Comparison of ENCODE assay signal across 29 cellular contexts in genomic region chr3:107315136-107315535, GRCh38.
DNase-seq lines count a peak whose midpoint lies in the region; ATAC-seq, FAIRE-seq and TF ChIP-seq lines count a peak whose summit lies in the region.
"Had no signal": no experiment of that assay in that cellular context is flagged by ENCODE, and none has a peak within 500 bp of the region (broad histone marks: within the 10 kb centered on the region; RNA-seq: fewer than 3 reads in every experiment).

No MANE protein-coding gene starts in this region.

- peaks cover 8% of the 10 kb centered on the region for H3K27me3 ChIP-seq in IMR-90 (ENCODE audit: control insufficient read depth, insufficient read depth, low read length)
- no peaks in the 10 kb centered on the region for H3K27me3 ChIP-seq in bronchial epithelial cell (ENCODE audit: control insufficient read depth, insufficient read depth, low read length)
- H3K27me3 ChIP-seq: ascending aorta, gastrocnemius medialis, hepatocyte, SJCRH30, uterus had no signal

- H3K14ac ChIP-seq in IMR-90 (replicated peaks; ENCODE audit: low read depth, low read length) = no peak overlapping the region

- no peaks in the 10 kb centered on the region for H3K9me1 ChIP-seq in IMR-90 (ENCODE audit: insufficient read depth, low read length)

- 60% methylated on average over 1 of the region's 4 CpGs; no CpG with 5 or more reads in 1 of the 2 experiments for WGBS in IMR-90 (ENCODE audit: extremely low coverage in 2 of 2, insufficient read length in 1 of 2), 2 experiments

- no peak overlapping the region for H3K23ac ChIP-seq in IMR-90 (ENCODE audit: low read depth, low read length)

- H3K36me3 ChIP-seq in IMR-90 (ENCODE audit: control insufficient read depth, insufficient read depth, low read length) (no peaks in the 10 kb centered on the region), bronchial epithelial cell (ENCODE audit: control insufficient read depth, insufficient read depth, low read length) (no peaks in the 10 kb centered on the region)
- H3K36me3 ChIP-seq: ascending aorta, gastrocnemius medialis, SJCRH30, uterus had no signal

- TF ChIP-seq CTCF in AG09309 (IDR thresholded peaks at IDR 0.05; ENCODE audit: control insufficient read depth, insufficient read depth, low read depth, low read length, missing control alignments) (no peak), IMR-90 (conservative IDR thresholded peaks at IDR 0.05; ENCODE audit: low read depth, low read length) (no peak), bronchial epithelial cell (IDR thresholded peaks at IDR 0.05; ENCODE audit: insufficient read depth, low read length, severe bottlenecking) (no peak), foreskin fibroblast (IDR thresholded peaks at IDR 0.05; ENCODE audit: low read depth, low read length) (no peak)

- no peak for TF ChIP-seq POLR2A in IMR-90 (IDR thresholded peaks at IDR 0.05; ENCODE audit: low read depth, low read length)

- H3K18ac ChIP-seq in IMR-90 (ENCODE audit: low read depth, low read length) = no peak overlapping the region

- POLR2A ChIA-PET in IMR-90 (lab: Charles Lee; ENCODE audit: unreplicated experiment) = no interaction called here

- no peak overlapping the region for H2AFZ ChIP-seq in IMR-90 (replicated peaks; ENCODE audit: low read length, poor library complexity)
- H2AFZ ChIP-seq: hepatocyte had no signal

- no peak overlapping the region for H3K4me2 ChIP-seq in IMR-90 (ENCODE audit: low read depth, low read length)
- H3K4me2 ChIP-seq: hepatocyte had no signal

- TF ChIP-seq RAD21 in IMR-90 (IDR thresholded peaks at IDR 0.05; ENCODE audit: low read length) = no peak

- H3K79me1 ChIP-seq in IMR-90 (ENCODE audit: low read depth in 1 of 2, low read length in 2 of 2) = no peaks in the 10 kb centered on the region

- no peaks in the 10 kb centered on the region for H3K9me3 ChIP-seq in IMR-90 (ENCODE audit: control insufficient read depth, insufficient read depth, low read length)
- H3K9me3 ChIP-seq: ascending aorta, gastrocnemius medialis, SJCRH30, uterus had no signal

- peak; percentile 27; the same call in 1 of the 2 replicates for ATAC-seq in IMR-90 (ENCODE audit: low read depth)
- ATAC-seq: activated naive CD4-positive, alpha-beta T cell treated with anti-CD3 and anti-CD28 coated beads, Interleukin-2, amount 50 U/mL, for 72 hours; gastrocnemius medialis; sciatic nerve; stimulated activated naive CD8-positive, alpha-beta T cell treated with anti-CD3 and anti-CD28 coated beads, Interleukin-15, Interleukin-2, amounts not matched to agents 100 U/mL and 50 U/mL, for 24 hours had no signal

- no TSS peak for BruUV-seq in IMR-90 (replicated peaks; lab: Mats Ljungman, UMichigan)

- no peak overlapping the region for H2AK5ac ChIP-seq in IMR-90 (ENCODE audit: low read depth, low read length)

- intact Hi-C loops in IMR-90 (cut with micrococcal nuclease) = no loop called here

- FAIRE-seq in bronchial epithelial cell (lab: Jason Lieb, UNC) = no peak
- FAIRE-seq: endothelial cell of umbilical vein had no signal

- in situ Hi-C loops in IMR-90 (cut with MboI; ENCODE audit: low sequenced_read_pairs) = no loop called here

- no peak overlapping the region for H3K4ac ChIP-seq in IMR-90 (ENCODE audit: low read depth, low read length)

- no peak overlapping the region for H3K9ac ChIP-seq in IMR-90 (ENCODE audit: low read depth, low read length)

- H3K4me3 ChIP-seq in AG09309 (ENCODE audit: control insufficient read depth, low read depth, low read length) = no peak overlapping the region
- no peak overlapping the region for H3K4me3 ChIP-seq in IMR-90 (ENCODE audit: insufficient read depth, low read depth, low read length)
- no peak overlapping the region for H3K4me3 ChIP-seq in bronchial epithelial cell (ENCODE audit: low read depth, low read length)
- no peak overlapping the region for H3K4me3 ChIP-seq in foreskin fibroblast (ENCODE audit: low read depth in 1 of 2, low read length in 2 of 2)
- H3K4me3 ChIP-seq: ascending aorta, gastrocnemius medialis, hepatocyte, SJCRH30, uterus had no signal

- no peak overlapping the region for H2BK20ac ChIP-seq in IMR-90 (ENCODE audit: low read depth, low read length)

- H4K5ac ChIP-seq in IMR-90 (ENCODE audit: low read depth, low read length) = no peak overlapping the region

- no peaks in the 10 kb centered on the region for H4K20me1 ChIP-seq in IMR-90 (ENCODE audit: insufficient read depth, low read length)

- H4K91ac ChIP-seq in IMR-90 (ENCODE audit: insufficient read depth, low read depth, low read length) = no peak overlapping the region

- CTCF ChIA-PET in IMR-90 (lab: Yijun Ruan, JAX) = no interaction called here

- H4K8ac ChIP-seq in IMR-90 (ENCODE audit: low read depth in 2 of 2, low read length in 2 of 2) = no peak overlapping the region

- DNase-seq in AG09309 (ENCODE audit: low read depth) (peak; percentile 11), IMR-90 (peak; percentile 5), bronchial epithelial cell (ENCODE audit: low read depth) (peak; percentile 8), foreskin fibroblast (peak; percentile 1 to 16), ecto neural progenitor cell (ENCODE audit: low spot score) (no peak), cerebellar cortex (ENCODE audit: low spot score) (no peak), kidney tubule cell (ENCODE audit: low spot score) (no peak), pons (ENCODE audit: low spot score) (no peak)
- DNase-seq: 8988T; activated CD4-positive, alpha-beta memory T cell treated with anti-CD3 and anti-CD28 coated beads, Interleukin-2, amount 10 ng/mL, durations not matched to agents 7 days and 5 days; activated CD4-positive, CD25-positive, alpha-beta regulatory T cell treated with anti-CD3 and anti-CD28 coated beads, Interleukin-2, amount 50 U/mL, for 72 hours; activated CD8-positive, alpha-beta memory T cell treated with anti-CD3 and anti-CD28 coated beads, Interleukin-2, amount 50 U/mL, for 48 hours; CD4-positive, alpha-beta memory T cell; cerebellar nuclear complex; gastrocnemius medialis; H7; KBM-7; NCI-H1436; NCI-H2081 treated with DMSO at 0.1 percent for 48 hours; NCI-H345; SJCRH30; stimulated activated naive CD8-positive, alpha-beta T cell treated with anti-CD3 and anti-CD28 coated beads, Interleukin-15, Interleukin-2, amounts not matched to agents 100 U/mL and 50 U/mL, for 24 hours; T-helper 1 cell; uterus had no signal

- H2BK120ac ChIP-seq in IMR-90 (ENCODE audit: low read depth, low read length) = no peak overlapping the region

- dilution Hi-C loops in IMR-90 (cut with HindIII; ENCODE audit: low sequenced_read_pairs, unreplicated experiment) = no loop called here

- no peak overlapping the region for H2AK9ac ChIP-seq in IMR-90 (replicated peaks; ENCODE audit: low read depth, low read length, poor library complexity)

- no peaks in the 10 kb centered on the region for H3K4me1 ChIP-seq in IMR-90 (ENCODE audit: control insufficient read depth, insufficient read depth, low read length)
- H3K4me1 ChIP-seq: ascending aorta, gastrocnemius medialis, SJCRH30, uterus had no signal

- no peak overlapping the region for H3K56ac ChIP-seq in IMR-90 (ENCODE audit: extremely low read depth, insufficient read depth, low read length)

- H2BK5ac ChIP-seq in IMR-90 (ENCODE audit: low read depth, low read length, poor library complexity, severe bottlenecking) = no peak overlapping the region

- no peak overlapping the region for H2BK15ac ChIP-seq in IMR-90 (ENCODE audit: low read depth, low read length)

- H3K27ac ChIP-seq in IMR-90 (ENCODE audit: insufficient read depth, low read length) = no peak overlapping the region
- H3K27ac ChIP-seq: ascending aorta, gastrocnemius medialis, hepatocyte, SJCRH30, uterus had no signal

TF ChIP-seq in IMR-90, 13 proteins besides CTCF, POLR2A, EP300 and RAD21:
- TF ChIP-seq USF2 (IDR thresholded peaks at IDR 0.05; ENCODE audit: low read depth, low read length) = no peak
- TF ChIP-seq RCOR1 (IDR thresholded peaks at IDR 0.05; ENCODE audit: insufficient replicate concordance, low read length) = no peak
- no peak for TF ChIP-seq NFE2L2 (IDR thresholded peaks at IDR 0.05; ENCODE audit: low read depth, low read length)
- TF ChIP-seq, protein P1, sequence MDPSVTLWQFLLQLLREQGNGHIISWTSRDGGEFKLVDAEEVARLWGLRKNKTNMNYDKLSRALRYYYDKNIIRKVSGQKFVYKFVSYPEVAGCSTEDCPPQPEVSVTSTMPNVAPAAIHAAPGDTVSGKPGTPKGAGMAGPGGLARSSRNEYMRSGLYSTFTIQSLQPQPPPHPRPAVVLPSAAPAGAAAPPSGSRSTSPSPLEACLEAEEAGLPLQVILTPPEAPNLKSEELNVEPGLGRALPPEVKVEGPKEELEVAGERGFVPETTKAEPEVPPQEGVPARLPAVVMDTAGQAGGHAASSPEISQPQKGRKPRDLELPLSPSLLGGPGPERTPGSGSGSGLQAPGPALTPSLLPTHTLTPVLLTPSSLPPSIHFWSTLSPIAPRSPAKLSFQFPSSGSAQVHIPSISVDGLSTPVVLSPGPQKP (IDR thresholded peaks at IDR 0.05; ENCODE audit: borderline replicate concordance, low read depth, low read length) = no peak
- no peak for TF ChIP-seq SMC3 (IDR thresholded peaks at IDR 0.05; ENCODE audit: low read depth, low read length)
- no peak for TF ChIP-seq MAFK (IDR thresholded peaks at IDR 0.05; ENCODE audit: low read depth, low read length)
- TF ChIP-seq CHD1 (IDR thresholded peaks at IDR 0.05; ENCODE audit: low read depth, low read length) = no peak
TF ChIP-seq in IMR-90: peak in this region for 0.

Comparison
In these comparisons a context has a peak if more than half of its experiments do, and no peak if none do; other contexts are left out.
1. DNase-seq: peak in AG09309 (single experiment), IMR-90 (single experiment), bronchial epithelial cell (single experiment) and foreskin fibroblast (2 of 2); none in ecto neural progenitor cell (single experiment), cerebellar cortex (single experiment), kidney tubule cell (single experiment) and pons (single experiment).